Comparison of ENCODE assay signal across 25 cellular contexts in the genomic region with DNA sequence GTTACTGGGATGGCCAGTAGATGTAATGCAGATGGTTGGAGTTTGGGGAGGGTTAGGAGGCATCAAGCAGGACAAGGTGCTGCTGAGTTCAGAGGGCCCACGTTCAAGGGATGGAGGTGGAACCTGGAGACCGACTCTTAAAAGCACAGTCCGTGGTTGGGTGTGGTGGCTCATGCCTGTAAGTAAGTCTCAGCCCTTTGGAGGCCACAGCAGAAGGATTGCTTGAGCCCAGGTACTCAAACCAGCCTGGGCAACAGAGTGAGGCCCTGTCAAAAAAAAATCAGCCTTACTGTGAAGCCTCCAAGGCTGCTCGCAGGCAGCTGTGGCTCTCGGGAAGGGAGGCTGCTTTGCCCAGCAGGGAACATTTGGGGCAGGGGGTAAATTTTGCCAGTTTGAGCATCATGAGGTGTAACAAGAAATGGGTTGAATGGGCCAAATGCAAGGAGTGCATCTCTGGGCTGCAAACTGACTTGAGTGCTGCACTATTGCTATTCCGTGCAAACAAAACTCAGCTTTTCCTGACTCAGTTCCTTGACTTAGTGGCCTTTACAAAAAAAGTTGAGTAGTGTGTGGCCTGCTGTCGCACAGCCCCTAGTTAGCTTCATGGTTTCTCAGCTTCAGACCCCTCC. TPM values are rescaled to one million over a fixed set of nuclear protein-coding genes. Genes with fewer than 3 reads are reported as not detected.
A peak's percentile ranks its signal among the peaks of the same experiment; 100 is the strongest.
DNase-seq lines count a peak whose midpoint lies in the region; ATAC-seq, FAIRE-seq and TF ChIP-seq lines count a peak whose summit lies in the region.
"Had no signal": no experiment of that assay in that cellular context is flagged by ENCODE, and none has a peak within 500 bp of the region (broad histone marks: within the 10 kb centered on the region; RNA-seq: fewer than 3 reads in every experiment).

No MANE protein-coding gene starts in this region.

- TF ChIP-seq CTCF in D721Med (IDR thresholded peaks at IDR 0.05; ENCODE audit: insufficient read depth, missing control alignments), result no peak

- POLR2A ChIA-PET in naive thymus-derived CD8-positive, alpha-beta T cell (lab: Charles Lee), result interaction anchor here (1.0 kb wide), 1 partner anchor 101 kb away, joined by 3 read pairs; the partner anchor contains the start of gene ARPC3

- no peak for ATAC-seq in activated T-cell treated with anti-CD3 and anti-CD28 coated beads, Interleukin-2, amount 50 U/mL, for 72 hours (replicated peaks in 1 of 2)
- no peak for ATAC-seq in naive thymus-derived CD8-positive, alpha-beta T cell
- no peak for ATAC-seq in HG03439 (IDR thresholded peaks at IDR 0.05; ENCODE audit: unreplicated experiment)
- ATAC-seq in GM19351 (IDR thresholded peaks at IDR 0.05; ENCODE audit: unreplicated experiment), result no peak
- ATAC-seq: esophagus mucosa, gastrocnemius medialis had no signal

- no peak for DNase-seq in activated T-cell treated with anti-CD3 and anti-CD28 coated beads, Interleukin-2, amount 50 U/mL, for 24 hours
- no peak for DNase-seq in activated T-cell treated with anti-CD3 and anti-CD28 coated beads, Interleukin-2, amount 50 U/mL, for 72 hours
- DNase-seq in GM12891 (ENCODE audit: insufficient read length, low spot score) (no peak), D721Med (ENCODE audit: insufficient read length, low spot score) (no peak)
- DNase-seq in activated T-helper 2 cell treated with anti-CD3 and anti-CD28 coated beads, Interferon-gamma antibody, Interleukin-2, Interleukin-4, amounts not matched to agents 10 μg/mL and 5 μg/mL and 100 μg/mL, durations not matched to agents 14 hours and 24 hours and 36 hours (ENCODE audit: low spot score), result no peak
- DNase-seq in naive thymus-derived CD8-positive, alpha-beta T cell, result no peak
- DNase-seq: ACHN; activated CD4-positive, alpha-beta T cell treated with anti-CD3 and anti-CD28 coated beads, Interleukin-2, amount 50 U/mL, for 1 hour; activated T-cell treated with anti-CD3 and anti-CD28 coated beads, Interleukin-2, amount 50 U/mL, for 48 hours; gastrocnemius medialis; GF-D8; hypothalamus; NCI-H1417 treated with DMSO at 0.1 percent for 48 hours; NCI-H69; right cardiac atrium; stimulated activated CD4-positive, alpha-beta T cell treated with anti-CD3 and anti-CD28 coated beads, Interleukin-15, amount 100 ng/mL, for 24 hours; substantia nigra; uterus had no signal

- H3K27me3 Mint-ChIP-seq in activated T-cell treated with anti-CD3 and anti-CD28 coated beads, Interleukin-2, amount 50 U/mL, for 24 hours, result no peaks in the 10 kb centered on the region
- no peaks in the 10 kb centered on the region for H3K27me3 Mint-ChIP-seq in activated T-cell treated with anti-CD3 and anti-CD28 coated beads, Interleukin-2, amount 50 U/mL, for 72 hours (ENCODE audit: low read depth)
- H3K27me3 Mint-ChIP-seq in activated T-helper 2 cell treated with anti-CD3 and anti-CD28 coated beads, Interferon-gamma antibody, Interleukin-2, Interleukin-4, amounts not matched to agents 10 μg/mL and 5 μg/mL and 100 μg/mL, durations not matched to agents 14 hours and 24 hours and 36 hours (ENCODE audit: low read depth), result no peaks in the 10 kb centered on the region
- peaks cover 0 to 3% (median 0%) of the 10 kb centered on the region in 5 donors for H3K27me3 Mint-ChIP-seq in naive thymus-derived CD8-positive, alpha-beta T cell
- H3K27me3 Mint-ChIP-seq: central memory CD8-positive, alpha-beta T cell; IgD-negative memory B cell had no signal

- H3K27ac Mint-ChIP-seq in activated T-cell treated with anti-CD3 and anti-CD28 coated beads, Interleukin-2, amount 50 U/mL, for 24 hours, result peak overlapping the region; percentile 80
- no peak overlapping the region for H3K27ac Mint-ChIP-seq in activated T-cell treated with anti-CD3 and anti-CD28 coated beads, Interleukin-2, amount 50 U/mL, for 72 hours
- H3K27ac Mint-ChIP-seq in activated T-helper 2 cell treated with anti-CD3 and anti-CD28 coated beads, Interferon-gamma antibody, Interleukin-2, Interleukin-4, amounts not matched to agents 10 μg/mL and 5 μg/mL and 100 μg/mL, durations not matched to agents 14 hours and 24 hours and 36 hours, result peak overlapping the region; percentile 90
- peak overlapping the region in 8 of 10 donors; percentile 47 to 95 (median 88) for H3K27ac Mint-ChIP-seq in naive thymus-derived CD8-positive, alpha-beta T cell
- H3K27ac Mint-ChIP-seq: IgD-negative memory B cell had no signal

- H3K4me3 Mint-ChIP-seq in activated T-cell treated with anti-CD3 and anti-CD28 coated beads, Interleukin-2, amount 50 U/mL, for 24 hours, result no peak overlapping the region
- H3K4me3 Mint-ChIP-seq in activated T-cell treated with anti-CD3 and anti-CD28 coated beads, Interleukin-2, amount 50 U/mL, for 72 hours, result no peak overlapping the region
- no peak overlapping the region for H3K4me3 Mint-ChIP-seq in activated T-helper 2 cell treated with anti-CD3 and anti-CD28 coated beads, Interferon-gamma antibody, Interleukin-2, Interleukin-4, amounts not matched to agents 10 μg/mL and 5 μg/mL and 100 μg/mL, durations not matched to agents 14 hours and 24 hours and 36 hours (ENCODE audit: low read depth)
- no peak overlapping the region for H3K4me3 Mint-ChIP-seq in naive thymus-derived CD8-positive, alpha-beta T cell
- H3K4me3 Mint-ChIP-seq: CD14-positive monocyte; central memory CD8-positive, alpha-beta T cell; IgD-negative memory B cell had no signal

- no peak for FAIRE-seq in GM12891 (lab: Jason Lieb, UNC)
- FAIRE-seq in D721Med (lab: Jason Lieb, UNC), result no peak
- FAIRE-seq: keratinocyte had no signal

- intact Hi-C loops in activated T-helper 2 cell treated with anti-CD3 and anti-CD28 coated beads, Interferon-gamma antibody, Interleukin-2, Interleukin-4, amounts not matched to agents 10 μg/mL and 5 μg/mL and 100 μg/mL, durations not matched to agents 14 hours and 24 hours and 36 hours (cut with micrococcal nuclease), result no loop called here

- H3K9me3 Mint-ChIP-seq in activated T-cell treated with anti-CD3 and anti-CD28 coated beads, Interleukin-2, amount 50 U/mL, for 24 hours, result no peaks in the 10 kb centered on the region
- H3K9me3 Mint-ChIP-seq in activated T-cell treated with anti-CD3 and anti-CD28 coated beads, Interleukin-2, amount 50 U/mL, for 72 hours, result no peaks in the 10 kb centered on the region
- no peaks in the 10 kb centered on the region for H3K9me3 Mint-ChIP-seq in activated T-helper 2 cell treated with anti-CD3 and anti-CD28 coated beads, Interferon-gamma antibody, Interleukin-2, Interleukin-4, amounts not matched to agents 10 μg/mL and 5 μg/mL and 100 μg/mL, durations not matched to agents 14 hours and 24 hours and 36 hours
- H3K9me3 Mint-ChIP-seq in naive thymus-derived CD8-positive, alpha-beta T cell, result no peaks in the 10 kb centered on the region
- H3K9me3 Mint-ChIP-seq: CD14-positive monocyte; central memory CD8-positive, alpha-beta T cell; IgD-negative memory B cell had no signal

- peaks cover 31% of the 10 kb centered on the region for H3K4me1 Mint-ChIP-seq in activated T-cell treated with anti-CD3 and anti-CD28 coated beads, Interleukin-2, amount 50 U/mL, for 24 hours (ENCODE audit: low read depth)
- H3K4me1 Mint-ChIP-seq in activated T-cell treated with anti-CD3 and anti-CD28 coated beads, Interleukin-2, amount 50 U/mL, for 72 hours (ENCODE audit: low read depth), result peaks cover 39% of the 10 kb centered on the region
- H3K4me1 Mint-ChIP-seq in activated T-helper 2 cell treated with anti-CD3 and anti-CD28 coated beads, Interferon-gamma antibody, Interleukin-2, Interleukin-4, amounts not matched to agents 10 μg/mL and 5 μg/mL and 100 μg/mL, durations not matched to agents 14 hours and 24 hours and 36 hours (ENCODE audit: low read depth), result peaks cover 41% of the 10 kb centered on the region
- H3K4me1 Mint-ChIP-seq in naive thymus-derived CD8-positive, alpha-beta T cell, result peaks cover 18 to 38% (median 25%) of the 10 kb centered on the region in 4 donors

- peak; percentile 38; the same call in 1 of the 2 replicates for TF ChIP-seq POLR2A in GM12891 (IDR thresholded peaks at IDR 0.05; ENCODE audit: low read depth, low read length)

- peaks cover 78% of the 10 kb centered on the region for H3K36me3 Mint-ChIP-seq in activated T-cell treated with anti-CD3 and anti-CD28 coated beads, Interleukin-2, amount 50 U/mL, for 24 hours (ENCODE audit: low read depth)
- peaks cover 15 to 26% of the 10 kb centered on the region in 2 donors for H3K36me3 Mint-ChIP-seq in activated T-cell treated with anti-CD3 and anti-CD28 coated beads, Interleukin-2, amount 50 U/mL, for 72 hours (ENCODE audit: insufficient read depth in 2 of 2)
- H3K36me3 Mint-ChIP-seq in activated T-helper 2 cell treated with anti-CD3 and anti-CD28 coated beads, Interferon-gamma antibody, Interleukin-2, Interleukin-4, amounts not matched to agents 10 μg/mL and 5 μg/mL and 100 μg/mL, durations not matched to agents 14 hours and 24 hours and 36 hours (ENCODE audit: low read depth), result peaks cover 67% of the 10 kb centered on the region
- H3K36me3 Mint-ChIP-seq in naive thymus-derived CD8-positive, alpha-beta T cell, result peaks cover 8 to 43% (median 12%) of the 10 kb centered on the region in 3 donors

TF ChIP-seq in GM12891, 5 proteins besides CTCF, POLR2A, EP300 and RAD21:
- TF ChIP-seq POU2F2 (IDR thresholded peaks at IDR 0.05; ENCODE audit: low read depth, low read length) (no peak), SPI1 (IDR thresholded peaks at IDR 0.05; ENCODE audit: low read depth, low read length) (no peak), POLR2AphosphoS5 (IDR thresholded peaks at IDR 0.05; ENCODE audit: low read depth, low read length) (peak; percentile 9; the same call in 1 of the 2 replicates)

RNA-seq across cellular contexts. Expression of gene ANAPC7, which starts 55.0 kb away (rescaled TPM):
- 10 to 100 TPM; 49.1 to 61.1 TPM for total RNA-seq in activated T-cell treated with anti-CD3 and anti-CD28 coated beads, Interleukin-2, amount 50 U/mL, for 72 hours
- 26.8 TPM for polyA plus RNA-seq in GM12891 (2012; ENCODE audit: low read depth, missing spikeins)
- total RNA-seq in activated T-helper 2 cell treated with anti-CD3 and anti-CD28 coated beads, Interferon-gamma antibody, Interleukin-2, Interleukin-4, amounts not matched to agents 10 μg/mL and 5 μg/mL and 100 μg/mL, durations not matched to agents 14 hours and 24 hours and 36 hours, result 67.2 and 68.4 TPM in 2 replicates
- total RNA-seq in naive thymus-derived CD8-positive, alpha-beta T cell, result 10 to 100 TPM; 78.5 to 84.0 TPM
- 10 to 100 TPM; 25.7 to 32.3 (median 30.9) TPM for polyA plus RNA-seq in naive thymus-derived CD8-positive, alpha-beta T cell
